Comparison of ENCODE assay signal across 8 cellular contexts in the genomic region with DNA sequence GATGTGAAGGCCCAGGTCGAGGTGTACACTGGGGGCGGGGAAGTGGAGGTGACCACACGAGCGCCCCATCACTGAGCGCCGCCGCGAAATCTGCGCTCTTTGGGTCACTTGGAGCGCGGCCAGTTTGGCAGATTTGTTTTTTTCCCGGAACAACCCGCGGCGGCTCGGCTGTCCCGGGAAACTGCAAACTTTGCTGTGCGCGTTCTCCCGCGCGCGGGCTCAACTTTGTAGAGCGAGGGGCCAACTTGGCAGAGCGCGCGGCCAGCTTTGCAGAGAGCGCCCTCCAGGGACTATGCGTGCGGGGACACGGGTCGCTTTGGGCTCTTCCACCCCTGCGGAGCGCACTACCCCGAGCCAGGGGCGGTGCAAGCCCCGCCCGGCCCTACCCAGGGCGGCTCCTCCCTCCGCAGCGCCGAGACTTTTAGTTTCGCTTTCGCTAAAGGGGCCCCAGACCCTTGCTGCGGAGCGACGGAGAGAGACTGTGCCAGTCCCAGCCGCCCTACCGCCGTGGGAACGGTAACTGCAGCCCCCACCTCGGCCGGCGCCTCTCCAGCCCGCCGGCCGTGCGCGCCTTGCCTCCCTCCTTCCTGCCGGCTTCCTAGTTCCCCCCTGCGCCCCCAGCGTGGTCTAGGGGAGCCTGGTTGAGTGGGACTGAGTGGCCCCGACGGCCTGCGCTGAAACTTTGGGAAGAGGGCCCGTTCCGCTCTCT. TPM values are rescaled to one million over a fixed set of nuclear protein-coding genes. Genes with fewer than 3 reads are reported as not detected.
DNase-seq lines count a peak whose midpoint lies in the region; ATAC-seq and TF ChIP-seq lines count a peak whose summit lies in the region.

Gene CASP7 (plus strand): TSS at position 450 of the 709 bp plus-strand sequence. CDS start 17,582 bp downstream, outside the sequence.

- H3K27ac ChIP-seq in HUES64 (ENCODE audit: low read depth, low read length) (peak within 1 kb of the TSS; percentile 3; the same call in 1 of the 2 replicates), stomach smooth muscle (ENCODE audit: low read length) (peak within 1 kb of the TSS; percentile 87)

- peaks cover 30% of the 10 kb centered on the region for H3K4me1 Mint-ChIP-seq in neural crest cell

- H3K27ac Mint-ChIP-seq in neural crest cell (ENCODE audit: unreplicated experiment): peak within 1 kb of the TSS; percentile 84

- H3K36me3 ChIP-seq in HUES64 (ENCODE audit: insufficient read depth, low read length): no peaks in the 10 kb centered on the region
- no peaks in the 10 kb centered on the region for H3K36me3 ChIP-seq in stomach smooth muscle (ENCODE audit: control insufficient read depth in 2 of 2, insufficient read depth in 2 of 2, low read length in 2 of 2)

- peaks cover 11% of the 10 kb centered on the region for H3K27me3 ChIP-seq in HUES64 (ENCODE audit: insufficient read depth, low read length)
- H3K27me3 ChIP-seq in stomach smooth muscle (ENCODE audit: control insufficient read depth in 1 of 2, insufficient read depth in 2 of 2, low read length in 2 of 2): no peaks in the 10 kb centered on the region

- peak within 1 kb of the TSS; percentile 74 for H3K4me3 ChIP-seq in HUES64 (ENCODE audit: low read length)
- peak within 1 kb of the TSS; percentile 99 for H3K4me3 ChIP-seq in fibroblast of villous mesenchyme (ENCODE audit: low read depth, low read length)
- H3K4me3 ChIP-seq in stomach smooth muscle (ENCODE audit: low read length in 2 of 2): peak within 1 kb of the TSS; percentile 98 to 100

- H3K27me3 Mint-ChIP-seq in neural crest cell (ENCODE audit: low read depth): no peaks in the 10 kb centered on the region

- H3K9ac ChIP-seq in HUES64 (ENCODE audit: low read depth, low read length) (peak within 1 kb of the TSS; percentile 63), stomach smooth muscle (ENCODE audit: low read length in 2 of 2) (peak within 1 kb of the TSS; percentile 93 to 94)

- H3K9me3 Mint-ChIP-seq in neural crest cell: peaks cover 10% of the 10 kb centered on the region

- peak; percentile 56 for ATAC-seq in GM21447 (IDR thresholded peaks at IDR 0.05; ENCODE audit: unreplicated experiment)

- H3K4me1 ChIP-seq in HUES64 (ENCODE audit: insufficient read depth, low read length) (no peaks in the 10 kb centered on the region), stomach smooth muscle (ENCODE audit: control insufficient read depth, insufficient read depth, low read length) (peaks cover 6% of the 10 kb centered on the region)

- H3K4me3 Mint-ChIP-seq in neural crest cell: peak within 1 kb of the TSS; percentile 98

- H3K9me3 ChIP-seq in HUES64 (ENCODE audit: insufficient read depth, low read depth, low read length) (no peaks in the 10 kb centered on the region), stomach smooth muscle (ENCODE audit: control insufficient read depth in 2 of 2, low read length in 2 of 2) (no peaks in the 10 kb centered on the region)

- H3K36me3 Mint-ChIP-seq in neural crest cell (ENCODE audit: low read depth): peaks cover 15% of the 10 kb centered on the region

- TF ChIP-seq CTCF in fibroblast of villous mesenchyme (IDR thresholded peaks at IDR 0.05; ENCODE audit: insufficient read depth, low read depth, low read length): no peak
- no peak for TF ChIP-seq CTCF in neural crest cell (conservative IDR thresholded peaks at IDR 0.05)

- DNase-seq in DMS53 treated with DMSO at 0.1 percent for 48 hours (lab: John Stamatoyannopoulos, UW; ENCODE audit: unreplicated experiment) (peak; percentile 65), SHP77 (lab: John Stamatoyannopoulos, UW) (peak; percentile 22 to 74), activated gamma-delta T cell (lab: John Stamatoyannopoulos, UW) (peak; percentile 65), fibroblast of villous mesenchyme (ENCODE audit: low read depth) (peak; percentile 88), neural crest cell (ENCODE audit: low read depth, low spot score) (peak; percentile 70)

- WGBS in HUES64: under 1% methylated on average over 67 of the region's 67 CpGs

RNA-seq across cellular contexts. Expression of gene CASP7, which starts in this region (rescaled TPM):
- polyA plus RNA-seq in HUES64 (2013, experiment 1 of 2): 3.5 TPM
- polyA plus RNA-seq in HUES64 (2013, experiment 2 of 2): 5.0 TPM
- total RNA-seq in fibroblast of villous mesenchyme (24.8 and 35.4 TPM in 2 replicates), neural crest cell (16.6 and 17.4 TPM in 2 replicates)

Comparison
In these comparisons a context has a peak if more than half of its experiments do, and no peak if none do; other contexts are left out.
1. Peak in every context shown above with its lines: DNase-seq, ATAC-seq, H3K4me3 ChIP-seq and H3K27ac ChIP-seq.